ENCODE assay signal across 12 cellular contexts in genomic region chr11:70470127-70470526, GRCh38.
A peak's percentile ranks its signal among the peaks of the same experiment; 100 is the strongest.
DNase-seq lines count a peak whose midpoint lies in the region; ATAC-seq and TF ChIP-seq lines count a peak whose summit lies in the region.
"Had no signal": no experiment of that assay in that cellular context is flagged by ENCODE, and none has a peak within 500 bp of the region (broad histone marks: within the 10 kb centered on the region; RNA-seq: fewer than 3 reads in every experiment).

No MANE protein-coding gene starts in this region.

- H3K9me3 ChIP-seq in stomach: no peaks in the 10 kb centered on the region
- H3K9me3 ChIP-seq: body of pancreas had no signal

- H3K27ac ChIP-seq in stomach: no peak overlapping the region
- H3K27ac ChIP-seq: body of pancreas, parathyroid adenoma had no signal

- peaks cover 0 to 16% (median 0%) of the 10 kb centered on the region in 4 donors for H3K4me1 ChIP-seq in stomach
- H3K4me1 ChIP-seq: body of pancreas, parathyroid adenoma had no signal

- TF ChIP-seq EP300 in stomach (IDR thresholded peaks at IDR 0.05): no peak

- H3K4me3 ChIP-seq in choroid plexus epithelial cell (ENCODE audit: low read depth, low read length) (no peak overlapping the region), stomach (no peak overlapping the region)
- H3K4me3 ChIP-seq: body of pancreas had no signal

- DNase-seq in HUDEP-2 (lab: John Stamatoyannopoulos, UW; ENCODE audit: unreplicated experiment in 76 of 76) (peak in 73 of 76 experiments; percentile 68 to 97 (median 88)), choroid plexus epithelial cell (ENCODE audit: low read depth) (peak; percentile 39), stomach (peak; percentile 63), NCI-H1092 (lab: John Stamatoyannopoulos, UW) (no peak), kidney glomerular epithelial cell (lab: John Stamatoyannopoulos, UW) (no peak)
- DNase-seq: activated CD4-positive, alpha-beta T cell treated with anti-CD3 and anti-CD28 coated beads for 4 hours; NCI-H510A treated with DMSO at 0.1 percent for 48 hours had no signal

- TF ChIP-seq POLR2A in stomach (IDR thresholded peaks at IDR 0.05): no peak

- H3K27me3 ChIP-seq in stomach: peaks cover 0 to 3% (median 0%) of the 10 kb centered on the region in 3 donors
- H3K27me3 ChIP-seq: body of pancreas had no signal

- 14 to 52% (median 41%) methylated on average over 6 of the region's 6 CpGs for WGBS in stomach, 5 donors

- no peak for TF ChIP-seq CTCF in choroid plexus epithelial cell (conservative IDR thresholded peaks at IDR 0.05; ENCODE audit: low read depth, low read length)
- no peak for TF ChIP-seq CTCF in stomach (IDR thresholded peaks at IDR 0.05)

- ATAC-seq in GM21360 (IDR thresholded peaks at IDR 0.05; ENCODE audit: unreplicated experiment): peak; percentile 47
- no peak for ATAC-seq in SK-N-SH treated with all-trans-retinoic acid at 6 μM for 48 hours
- no peak for ATAC-seq in GM19328 (IDR thresholded peaks at IDR 0.05; ENCODE audit: unreplicated experiment)
- ATAC-seq: body of pancreas had no signal

- H3K36me3 ChIP-seq in stomach: peaks cover 0 to 11% (median 9%) of the 10 kb centered on the region in 4 donors

- intact Hi-C loops in stomach (cut with DNase I; ENCODE audit: low total_unique reads): no loop called here

TF ChIP-seq in SK-N-SH treated with all-trans-retinoic acid at 6 μM for 48 hours, 23 proteins besides CTCF, POLR2A, EP300 and RAD21:
- no peak for TF ChIP-seq ESRRG (CRISPR knock-in tag; IDR thresholded peaks at IDR 0.05)
- no peak for TF ChIP-seq ZC3H10 (CRISPR knock-in tag; IDR thresholded peaks at IDR 0.05)
- no peak for TF ChIP-seq ZFP3 (CRISPR knock-in tag; IDR thresholded peaks at IDR 0.05)
- TF ChIP-seq ZNF565 (CRISPR knock-in tag; conservative IDR thresholded peaks at IDR 0.05; ENCODE audit: low read depth): no peak
- no peak for TF ChIP-seq OSR1 (CRISPR knock-in tag; IDR thresholded peaks at IDR 0.05)

Comparison
In these comparisons a context has a peak if more than half of its experiments do, and no peak if none do; other contexts are left out.
1. DNase-seq: peak in HUDEP-2 (73 of 76), choroid plexus epithelial cell (single experiment) and stomach (single experiment); none in NCI-H1092 (single experiment) and kidney glomerular epithelial cell (single experiment).